In the genomic region with DNA sequence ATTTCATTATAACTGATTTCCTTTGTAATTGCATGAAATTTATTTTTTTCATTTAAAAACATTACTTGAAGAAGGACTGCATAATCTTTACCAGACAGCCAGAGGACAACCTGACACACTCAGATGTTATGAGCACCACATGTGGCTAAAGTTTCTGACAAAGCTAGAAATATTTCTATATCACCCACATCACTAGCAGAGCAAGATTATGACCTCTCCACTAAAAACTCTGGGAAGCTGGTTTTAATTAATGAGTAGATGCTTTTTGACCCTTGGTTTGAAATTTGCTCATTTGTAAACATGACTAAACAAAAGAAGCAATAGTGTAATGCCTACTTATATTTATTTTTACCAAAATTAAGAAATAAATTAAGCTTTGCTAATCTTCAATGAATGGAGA, we compare ENCODE assay signal across 24 cellular contexts.
DNase-seq lines count a peak whose midpoint lies in the region; ATAC-seq, FAIRE-seq and TF ChIP-seq lines count a peak whose summit lies in the region.
"Had no signal": no experiment of that assay in that cellular context is flagged by ENCODE, and none has a peak within 500 bp of the region (broad histone marks: within the 10 kb centered on the region; RNA-seq: fewer than 3 reads in every experiment).

No MANE protein-coding gene starts in this region.

- no peak overlapping the region for H3K27ac Mint-ChIP-seq in activated naive CD8-positive, alpha-beta T cell treated with anti-CD3 and anti-CD28 coated beads for 36 hours
- H3K27ac Mint-ChIP-seq: B cell; CD14-positive monocyte; CD8-positive, alpha-beta memory T cell had no signal

- FAIRE-seq in urothelium cell line (lab: Jason Lieb, UNC), result no peak
- FAIRE-seq: GM18507, H54, HTR-8/SVneo, K562 had no signal

- ATAC-seq in HG03457 (IDR thresholded peaks at IDR 0.05; ENCODE audit: unreplicated experiment), result no peak
- ATAC-seq: K562 had no signal

- no peak for TF ChIP-seq CTCF in astrocyte of the spinal cord (IDR thresholded peaks at IDR 0.05; ENCODE audit: low read depth, low read length)
- no peak for TF ChIP-seq CTCF in fibroblast of mammary gland (conservative IDR thresholded peaks at IDR 0.05; ENCODE audit: control insufficient read depth, insufficient read depth, low read depth, low read length)

- H3K27me3 Mint-ChIP-seq in activated naive CD8-positive, alpha-beta T cell treated with anti-CD3 and anti-CD28 coated beads for 36 hours, result no peaks in the 10 kb centered on the region
- H3K27me3 Mint-ChIP-seq: B cell had no signal

- H3K4me1 Mint-ChIP-seq in activated naive CD8-positive, alpha-beta T cell treated with anti-CD3 and anti-CD28 coated beads for 36 hours, result no peaks in the 10 kb centered on the region
- H3K4me1 Mint-ChIP-seq: B cell; CD14-positive monocyte; CD8-positive, alpha-beta memory T cell had no signal

- H3K9me3 Mint-ChIP-seq in activated naive CD8-positive, alpha-beta T cell treated with anti-CD3 and anti-CD28 coated beads for 36 hours, result no peaks in the 10 kb centered on the region

- no peak overlapping the region for H3K4me3 ChIP-seq in astrocyte of the spinal cord (ENCODE audit: low read depth, low read length)
- no peak overlapping the region for H3K4me3 ChIP-seq in fibroblast of mammary gland (ENCODE audit: control insufficient read depth, low read depth, low read length)
- H3K4me3 ChIP-seq: K562 had no signal

- H3K4me3 Mint-ChIP-seq in activated naive CD8-positive, alpha-beta T cell treated with anti-CD3 and anti-CD28 coated beads for 36 hours, result no peak overlapping the region
- H3K4me3 Mint-ChIP-seq: B cell; CD14-positive monocyte; CD8-positive, alpha-beta memory T cell had no signal

- DNase-seq in HCEC 1CT (peak; percentile 34), astrocyte of the spinal cord (ENCODE audit: low read depth, low spot score) (peak; percentile 14), fibroblast of mammary gland (ENCODE audit: low read depth) (peak; percentile 52), T-helper 1 cell (no peak), urothelium cell line (ENCODE audit: low spot score) (no peak)
- DNase-seq in activated naive CD8-positive, alpha-beta T cell treated with anti-CD3 and anti-CD28 coated beads for 36 hours, result no peak
- DNase-seq: CD8-positive, alpha-beta memory T cell; DMS 273 treated with DMSO at 0.1 percent for 48 hours; DMS79; Kasumi-1; MV-4-11; NCI-H1105; NCI-H1436 treated with DMSO at 0.1 percent for 48 hours; NCI-H187 treated with DMSO at 0.1 percent for 48 hours; NCI-H446; NCI-H526 treated with DMSO at 0.1 percent for 48 hours; SHP77 treated with DMSO at 0.1 percent for 48 hours had no signal

- no peaks in the 10 kb centered on the region for H3K36me3 Mint-ChIP-seq in activated naive CD8-positive, alpha-beta T cell treated with anti-CD3 and anti-CD28 coated beads for 36 hours
- H3K36me3 Mint-ChIP-seq: CD14-positive monocyte; CD8-positive, alpha-beta memory T cell had no signal

- in situ Hi-C loops in astrocyte of the spinal cord (cut with HindIII; ENCODE audit: low sequenced_read_pairs), result no loop called here

Comparison
In these comparisons a context has a peak if more than half of its experiments do, and no peak if none do; other contexts are left out.
1. DNase-seq: peak in HCEC 1CT (single experiment), astrocyte of the spinal cord (single experiment) and fibroblast of mammary gland (single experiment); none in T-helper 1 cell (0 of 5), activated naive CD8-positive, alpha-beta T cell treated with anti-CD3 and anti-CD28 coated beads for 36 hours (single experiment) and urothelium cell line (single experiment).